8 cellular contexts compared by ENCODE assay signal in genomic region chr11:75022759-75023396, GRCh38. TPM values are rescaled to one million over a fixed set of nuclear protein-coding genes. Genes with fewer than 3 reads are reported as not detected.
DNase-seq lines count a peak whose midpoint lies in the region; ATAC-seq and TF ChIP-seq lines count a peak whose summit lies in the region.

No MANE protein-coding gene starts in this region.

- H3K4me1 Mint-ChIP-seq in H9: peaks cover 0 to 3% of the 10 kb centered on the region in 2 experiments; a peak in 1 of 4 replicates

- no peak overlapping the region for H3K27ac ChIP-seq in H9 (ENCODE audit: insufficient read length, low read depth, low read length)

- no peak overlapping the region for H4K91ac ChIP-seq in H9 (ENCODE audit: insufficient read length, low read depth, low read length)

- H4K8ac ChIP-seq in H9 (replicated peaks; ENCODE audit: insufficient read length, low read depth, low read length): no peak overlapping the region

- H3K18ac ChIP-seq in H9 (ENCODE audit: insufficient read length, low read depth, low read length): no peak overlapping the region

- no peaks in the 10 kb centered on the region for H3K4me1 ChIP-seq in H9 (ENCODE audit: insufficient read depth, low read length)

- no peak overlapping the region; a peak in 1 of 7 replicates for H3K27ac Mint-ChIP-seq in H9

- no peak overlapping the region for H3K4ac ChIP-seq in H9 (ENCODE audit: low read depth, low read length)

- H2BK20ac ChIP-seq in H9 (ENCODE audit: low read depth, low read length, poor library complexity, severe bottlenecking): no peak overlapping the region

- H2BK5ac ChIP-seq in H9 (ENCODE audit: insufficient read length, low read length): no peak overlapping the region

- no peaks in the 10 kb centered on the region for H4K20me1 ChIP-seq in H9 (ENCODE audit: control insufficient read depth, insufficient read depth, insufficient read length)

- no peak overlapping the region for H4K5ac ChIP-seq in H9 (ENCODE audit: insufficient read length, low read depth, low read length)

- H3T11ph ChIP-seq in H9 (ENCODE audit: low read length): no peak overlapping the region

- no peaks in the 10 kb centered on the region for H3K79me1 ChIP-seq in H9 (ENCODE audit: insufficient read depth, low read depth, low read length, poor library complexity, severe bottlenecking)

- peaks cover 24 to 28% of the 10 kb centered on the region in 2 experiments for H3K9me3 Mint-ChIP-seq in H9

- ATAC-seq in left ventricle myocardium superior: peak; percentile 90
- ATAC-seq in GM21576 (IDR thresholded peaks at IDR 0.05; ENCODE audit: unreplicated experiment): no peak

- TF ChIP-seq CTCF in H9 (conservative IDR thresholded peaks at IDR 0.05): peak; percentile 97
- TF ChIP-seq CTCF in retinal pigment epithelial cell (conservative IDR thresholded peaks at IDR 0.05; ENCODE audit: low read depth, low read length): peak; percentile 100

- H3K79me2 ChIP-seq in H9 (ENCODE audit: insufficient read depth, low read length): no peaks in the 10 kb centered on the region

- H3K9ac ChIP-seq in H9 (ENCODE audit: extremely low read depth, insufficient read length, low read length): no peak overlapping the region

- H2BK15ac ChIP-seq in H9 (ENCODE audit: low read depth, low read length): no peak overlapping the region

- H3K4me3 ChIP-seq in retinal pigment epithelial cell (ENCODE audit: low read length): no peak overlapping the region

- H3K27me3 ChIP-seq in H9 (ENCODE audit: insufficient read depth, low read length): no peaks in the 10 kb centered on the region

- peaks cover 14 to 26% (median 23%) of the 10 kb centered on the region in 3 experiments for H3K36me3 Mint-ChIP-seq in H9 (ENCODE audit: insufficient read depth in 1 of 3, low read depth in 3 of 3)

- H2BK12ac ChIP-seq in H9 (ENCODE audit: insufficient read length, low read depth, low read length): no peak overlapping the region

- intact Hi-C loops in left ventricle myocardium superior (cut with micrococcal nuclease): loop anchor here (10.0 kb wide), 1 partner anchor 222 kb away; the partner anchor contains the start of gene TPBGL

- no peak overlapping the region for H2AK5ac ChIP-seq in H9 (ENCODE audit: insufficient read length, low read length)

- peak; percentile 81 for DNase-seq in DMS79 (lab: John Stamatoyannopoulos, UW)
- DNase-seq in H9: peak; percentile 85
- peak; percentile 61 to 89 (median 78) for DNase-seq in NCI-H1417 (lab: John Stamatoyannopoulos, UW)
- peak; percentile 20 to 66 (median 57) for DNase-seq in T-helper 1 cell
- peak; percentile 19 for DNase-seq in amniotic stem cell (lab: John Stamatoyannopoulos, UW)
- peak; percentile 82 for DNase-seq in left ventricle myocardium superior
- peak; percentile 37 for DNase-seq in retinal pigment epithelial cell (ENCODE audit: low read depth)

- no peaks in the 10 kb centered on the region; the same call in 1 of the 2 replicates for H3K27me3 Mint-ChIP-seq in H9 (ENCODE audit: low read depth)

- no peak overlapping the region for H3K4me2 ChIP-seq in H9 (ENCODE audit: insufficient read depth, insufficient read length, low read length)

- H3K4me3 Mint-ChIP-seq in H9: no peak overlapping the region

- no peaks in the 10 kb centered on the region for H3K23me2 ChIP-seq in H9 (ENCODE audit: insufficient read length, low read depth, low read length, poor library complexity, severe bottlenecking)

- no peak overlapping the region for H3K14ac ChIP-seq in H9 (ENCODE audit: insufficient read depth, low read length)

- no peak overlapping the region for H2BK120ac ChIP-seq in H9 (ENCODE audit: low read depth, low read length, poor library complexity, severe bottlenecking)

- H3K56ac ChIP-seq in H9 (ENCODE audit: insufficient read length, low read depth, low read length): no peak overlapping the region

- no peak overlapping the region for H2AFZ ChIP-seq in H9 (ENCODE audit: low read length)

- WGBS in H9 (ENCODE audit: extremely low coverage, insufficient read length, low lambda C conversion rate): no CpG with 5 or more reads among the region's 5 CpGs

- no peak overlapping the region for H3K23ac ChIP-seq in H9 (ENCODE audit: insufficient read length, low read depth, low read length)

- peaks cover 4% of the 10 kb centered on the region for H3K9me3 ChIP-seq in H9 (ENCODE audit: control insufficient read depth, low read depth, low read length)

RNA-seq across cellular contexts. Expression of gene NEU3, which starts 34.1 kb away (rescaled TPM):
- total RNA-seq in H9 (2021) (15.9 and 16.2 TPM in 2 replicates), left ventricle myocardium superior (4.9 TPM)

Comparison
In these comparisons a context has a peak if more than half of its experiments do, and no peak if none do; other contexts are left out.
1. DNase-seq: peak in every context shown above with its lines; median percentile 85 in H9; 82 in left ventricle myocardium superior; 81 in DMS79; 78 in NCI-H1417; 57 in T-helper 1 cell; 37 in retinal pigment epithelial cell; 19 in amniotic stem cell.